In genomic region chr20:63972312-63973159, GRCh38 we compare ENCODE assay signal across 1 cellular context.
TF ChIP-seq lines count a peak whose summit lies in the region.

No MANE protein-coding gene starts in this region.

TF ChIP-seq in HepG2, 621 proteins besides CTCF, POLR2A, EP300 and RAD21 (continues in another document):
- TF ChIP-seq MXD3 (CRISPR knock-in tag; IDR thresholded peaks at IDR 0.05) (peak; percentile 21; the same call in 1 of the 2 replicates), MBNL3 (CRISPR knock-in tag; conservative IDR thresholded peaks at IDR 0.05) (no peak), ZSCAN21 (CRISPR knock-in tag; IDR thresholded peaks at IDR 0.05; ENCODE audit: borderline replicate concordance) (no peak), MATR3 (CRISPR knock-in tag; IDR thresholded peaks at IDR 0.05) (no peak), SMYD3 (CRISPR knock-in tag; IDR thresholded peaks at IDR 0.05) (no peak), ISX (CRISPR knock-in tag; conservative IDR thresholded peaks at IDR 0.05) (no peak), ZNF512B (CRISPR knock-in tag; IDR thresholded peaks at IDR 0.05; ENCODE audit: borderline replicate concordance) (peak; percentile 20; the same call in 1 of the 2 replicates), PLRG1 (conservative IDR thresholded peaks at IDR 0.05) (no peak), ZBTB26 (CRISPR knock-in tag; IDR thresholded peaks at IDR 0.05; ENCODE audit: borderline replicate concordance) (peak; percentile 33; the same call in 1 of the 2 replicates), HDAC1 (CRISPR knock-in tag; IDR thresholded peaks at IDR 0.05) (no peak), MTA1 (CRISPR knock-in tag; IDR thresholded peaks at IDR 0.05; ENCODE audit: borderline replicate concordance) (peak; percentile 70; the same call in 1 of the 2 replicates), GATAD2A (CRISPR knock-in tag; IDR thresholded peaks at IDR 0.05) (peak; percentile 37; the same call in 1 of the 2 replicates), SMC3 (IDR thresholded peaks at IDR 0.05; ENCODE audit: low read length) (no peak), PITX1 (CRISPR knock-in tag; IDR thresholded peaks at IDR 0.05) (0 out of 2 replicates have a peak, but pooled peaks have one; percentile 24), SIN3A (IDR thresholded peaks at IDR 0.05; ENCODE audit: borderline replicate concordance, low read depth, low read length) (0 out of 2 replicates have a peak, but pooled peaks have one; percentile 17), ZNF431 (CRISPR knock-in tag; IDR thresholded peaks at IDR 0.05; ENCODE audit: borderline replicate concordance, low read depth) (no peak; the same call in 1 of the 2 replicates), ZNF839 (CRISPR knock-in tag; IDR thresholded peaks at IDR 0.05; ENCODE audit: borderline replicate concordance) (0 out of 2 replicates have a peak, but pooled peaks have one; percentile 64), ZNF451 (CRISPR knock-in tag; IDR thresholded peaks at IDR 0.05) (no peak), SALL1 (CRISPR knock-in tag; IDR thresholded peaks at IDR 0.05) (peak; percentile 84), ZFX (CRISPR knock-in tag; IDR thresholded peaks at IDR 0.05; ENCODE audit: low read depth) (peak; percentile 30; the same call in 1 of the 2 replicates), SP1 (IDR thresholded peaks at IDR 0.05) (peak; percentile 29; the same call in 1 of the 2 replicates), SP1 (CRISPR knock-in tag; IDR thresholded peaks at IDR 0.05) (0 out of 2 replicates have a peak, but pooled peaks have one; percentile 11), ATRX (CRISPR knock-in tag; IDR thresholded peaks at IDR 0.05; ENCODE audit: borderline replicate concordance) (no peak), ZNF616 (CRISPR knock-in tag; IDR thresholded peaks at IDR 0.05; ENCODE audit: low read depth) (0 out of 2 replicates have a peak, but pooled peaks have one; percentile 4), TBX2 (CRISPR knock-in tag; IDR thresholded peaks at IDR 0.05; ENCODE audit: borderline replicate concordance) (peak; percentile 40; the same call in 1 of the 2 replicates), ZNF883 (CRISPR knock-in tag; IDR thresholded peaks at IDR 0.05; ENCODE audit: not compliant biosample characterization) (peak; percentile 3), POLR2AphosphoS2 (IDR thresholded peaks at IDR 0.05; ENCODE audit: low read depth, low read length) (no peak), RORA (CRISPR knock-in tag; IDR thresholded peaks at IDR 0.05) (no peak), POLR2AphosphoS5 (IDR thresholded peaks at IDR 0.05; ENCODE audit: low read depth, low read length) (peak; percentile 5; the same call in 1 of the 2 replicates), TRAFD1 (CRISPR knock-in tag; IDR thresholded peaks at IDR 0.05; ENCODE audit: borderline replicate concordance) (peak; percentile 72; the same call in 1 of the 2 replicates), KLF9 (CRISPR knock-in tag; IDR thresholded peaks at IDR 0.05; ENCODE audit: low read depth) (no peak), ESRRA (CRISPR knock-in tag; IDR thresholded peaks at IDR 0.05; ENCODE audit: low read depth) (peak; percentile 76), IRF2 (CRISPR knock-in tag; IDR thresholded peaks at IDR 0.05) (peak; percentile 27; the same call in 1 of the 2 replicates), NR2F6 (IDR thresholded peaks at IDR 0.05) (peak; percentile 68; the same call in 1 of the 2 replicates), NR2F6 (CRISPR knock-in tag; IDR thresholded peaks at IDR 0.05) (peak; percentile 86), FOSL1 (CRISPR knock-in tag; IDR thresholded peaks at IDR 0.05; ENCODE audit: borderline replicate concordance) (no peak), ZNF598 (CRISPR knock-in tag; IDR thresholded peaks at IDR 0.05; ENCODE audit: borderline replicate concordance) (0 out of 2 replicates have a peak, but pooled peaks have one; percentile 12), ZNF232 (CRISPR knock-in tag; IDR thresholded peaks at IDR 0.05; ENCODE audit: borderline replicate concordance) (no peak), ZNF607 (CRISPR knock-in tag; IDR thresholded peaks at IDR 0.05; ENCODE audit: borderline replicate concordance) (no peak), HNF1A (IDR thresholded peaks at IDR 0.05; ENCODE audit: low read depth) (no peak), HNF1A (CRISPR knock-in tag; IDR thresholded peaks at IDR 0.05; ENCODE audit: borderline replicate concordance) (0 out of 2 replicates have a peak, but pooled peaks have one; percentile 43), KAT8 (CRISPR knock-in tag; IDR thresholded peaks at IDR 0.05) (0 out of 2 replicates have a peak, but pooled peaks have one; percentile 20), FOXK1 (CRISPR knock-in tag; IDR thresholded peaks at IDR 0.05; ENCODE audit: borderline replicate concordance, low read depth) (peak; percentile 58; the same call in 1 of the 2 replicates), ZNF737 (CRISPR knock-in tag; IDR thresholded peaks at IDR 0.05; ENCODE audit: borderline replicate concordance) (no peak), ZNF704 (CRISPR knock-in tag; IDR thresholded peaks at IDR 0.05; ENCODE audit: borderline replicate concordance) (0 out of 2 replicates have a peak, but pooled peaks have one; percentile 83), ARID5B (CRISPR knock-in tag; IDR thresholded peaks at IDR 0.05) (peak; percentile 33; the same call in 1 of the 2 replicates)
